ENCODE assay signal across 13 cellular contexts in the genomic region with DNA sequence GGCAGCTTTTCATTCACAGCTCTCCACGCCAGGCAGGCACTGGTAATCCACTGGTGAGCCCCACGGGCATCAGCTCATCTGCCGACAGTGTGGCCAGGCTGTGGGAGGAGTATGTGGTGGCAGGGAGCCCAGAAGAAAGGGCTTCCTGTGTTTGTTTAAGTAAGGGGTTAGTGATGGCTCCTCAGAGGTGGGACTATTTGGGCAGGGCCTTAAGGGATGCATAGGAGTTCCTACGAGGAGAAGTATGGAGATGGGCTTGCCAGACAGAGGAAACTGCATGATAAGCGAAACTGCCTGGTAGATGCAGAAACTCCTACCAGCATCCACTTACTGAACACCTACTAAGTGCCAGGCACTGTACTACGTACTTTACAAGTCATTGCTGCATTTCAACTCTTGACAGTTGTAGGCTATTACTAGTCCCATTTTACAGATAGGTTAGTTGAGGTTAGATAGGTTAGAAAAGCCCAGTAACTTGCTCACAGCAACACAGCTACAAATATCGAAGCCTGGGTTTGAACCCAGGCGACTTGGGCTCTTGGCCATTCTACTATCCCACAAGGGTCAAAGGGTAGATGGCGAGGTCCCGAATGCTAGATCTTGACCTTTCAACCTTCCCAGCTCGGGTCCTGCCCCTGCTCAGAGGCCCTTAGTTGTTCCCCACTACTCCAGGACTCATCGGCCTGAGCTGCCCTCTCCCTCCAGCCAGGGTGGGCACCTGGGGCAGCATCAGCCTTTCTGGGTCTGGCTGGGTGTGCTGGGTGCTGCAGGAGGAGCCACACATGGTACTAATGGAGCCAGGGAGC. TPM values are rescaled to one million over a fixed set of nuclear protein-coding genes. Genes with fewer than 3 reads are reported as not detected.
DNase-seq lines count a peak whose midpoint lies in the region; ATAC-seq and TF ChIP-seq lines count a peak whose summit lies in the region.
"Had no signal": no experiment of that assay in that cellular context is flagged by ENCODE, and none has a peak within 500 bp of the region (broad histone marks: within the 10 kb centered on the region; RNA-seq: fewer than 3 reads in every experiment).

No MANE protein-coding gene starts in this region.

- no TSS peak for BruUV-seq in A673 (replicated peaks; lab: Mats Ljungman, UMichigan)

- CTCF ChIA-PET in A673 (lab: Charles Lee) = no interaction called here

- POLR2A ChIA-PET in A673 (lab: Charles Lee; ENCODE audit: low non-redundant PET) = no interaction called here

- ATAC-seq in GM19467 (IDR thresholded peaks at IDR 0.05; ENCODE audit: unreplicated experiment) (no peak), GM21390 (IDR thresholded peaks at IDR 0.05; ENCODE audit: unreplicated experiment) (no peak), GM21528 (IDR thresholded peaks at IDR 0.05; ENCODE audit: low FRiP score, unreplicated experiment) (no peak)

- H3K27ac ChIP-seq in A673 (ENCODE audit: low read depth, low read length, poor library complexity, severe bottlenecking) (no peak overlapping the region), VCaP (peak overlapping the region; percentile 83)

- intact Hi-C loops in A673 (cut with micrococcal nuclease; ENCODE audit: unreplicated experiment) = no loop called here

- no peaks in the 10 kb centered on the region for H3K36me3 ChIP-seq in A673 (ENCODE audit: insufficient read depth, low read length, poor library complexity, severe bottlenecking)

- H3K9me3 ChIP-seq in A673 (ENCODE audit: low read depth, low read length, poor library complexity, severe bottlenecking) = no peaks in the 10 kb centered on the region

- no peaks in the 10 kb centered on the region for H3K27me3 ChIP-seq in A673 (replicated peaks; ENCODE audit: insufficient read depth, low read depth, low read length, poor library complexity)

- H3K4me1 ChIP-seq in A673 (ENCODE audit: insufficient read depth, low read length, poor library complexity, severe bottlenecking) = no peaks in the 10 kb centered on the region

- no peak for TF ChIP-seq CTCF in A673 (conservative IDR thresholded peaks at IDR 0.05; ENCODE audit: low read depth, low read length)
- no peak for TF ChIP-seq CTCF in VCaP (conservative IDR thresholded peaks at IDR 0.05)

- H3K4me3 ChIP-seq in A673 (ENCODE audit: low read depth, low read length, poor library complexity, severe bottlenecking) = no peak overlapping the region

- peak; percentile 48 for DNase-seq in A673 (ENCODE audit: low spot score)
- DNase-seq in HCEC 1CT = peak; percentile 77
- peak; percentile 79 for DNase-seq in glomerular visceral epithelial cell (ENCODE audit: extremely low spot score)
- DNase-seq in NCI-H1092 (lab: John Stamatoyannopoulos, UW) = no peak
- DNase-seq: activated CD8-positive, alpha-beta memory T cell treated with anti-CD3 and anti-CD28 coated beads, Interleukin-2, amount 50 U/mL, for 4 hours; CD4-positive, CD25-positive, alpha-beta regulatory T cell; cerebellar nuclear complex; NCI-H1930; occipital lobe had no signal

RNA-seq across cellular contexts. Expression of gene CEBPB, which starts 55.1 kb away (rescaled TPM):
- total RNA-seq in A673 (2021) = 130 and 136 TPM in 2 replicates
